In the genomic region with DNA sequence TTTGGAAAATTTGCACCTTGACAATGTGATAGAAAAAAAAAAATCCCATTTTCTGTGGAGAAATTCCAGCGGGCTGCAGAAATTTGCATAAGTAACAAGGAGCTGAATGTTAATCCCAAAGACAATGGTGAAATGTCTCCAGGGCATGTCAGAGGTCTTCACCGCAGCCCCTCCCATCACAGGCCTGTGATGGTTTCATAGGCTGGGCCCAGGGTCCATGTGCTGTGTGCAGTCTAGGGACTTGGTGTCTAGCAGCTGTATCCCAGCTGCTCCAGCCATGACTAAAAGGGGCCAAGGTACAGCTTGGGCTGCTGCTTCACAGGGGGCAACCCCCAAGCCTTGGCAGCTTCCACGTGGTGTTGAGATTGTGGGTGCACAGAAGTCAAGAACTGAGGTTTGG, we compare ENCODE assay signal across 19 cellular contexts.
DNase-seq lines count a peak whose midpoint lies in the region; ATAC-seq and TF ChIP-seq lines count a peak whose summit lies in the region.
"Had no signal": no experiment of that assay in that cellular context is flagged by ENCODE, and none has a peak within 500 bp of the region (broad histone marks: within the 10 kb centered on the region; RNA-seq: fewer than 3 reads in every experiment).

No MANE protein-coding gene starts in this region.

- no peak overlapping the region for H3K56ac ChIP-seq in mesendoderm (ENCODE audit: low read length)

- TF ChIP-seq POLR2A in thyroid gland (IDR thresholded peaks at IDR 0.05) (no peak), gastrocnemius medialis (IDR thresholded peaks at IDR 0.05) (no peak)

- no peaks in the 10 kb centered on the region for H3K79me1 ChIP-seq in mesendoderm (ENCODE audit: low read length)

- H3K27me3 Mint-ChIP-seq in activated CD4-positive, alpha-beta T cell treated with anti-CD3 and anti-CD28 coated beads, Interleukin-2, amount 10 ng/mL, durations not matched to agents 24 days and 14 days = no peaks in the 10 kb centered on the region
- H3K27me3 Mint-ChIP-seq: B cell; CD4-positive, CD25-positive, alpha-beta regulatory T cell had no signal

- H3K79me2 ChIP-seq in mesendoderm (ENCODE audit: control insufficient read depth, insufficient read depth, low read length) = no peaks in the 10 kb centered on the region

- peak; percentile 30 for DNase-seq in activated CD4-positive, alpha-beta T cell treated with anti-CD3 and anti-CD28 coated beads, Interleukin-2, amount 10 ng/mL, durations not matched to agents 24 days and 14 days
- no peak for DNase-seq in activated CD4-positive, alpha-beta T cell treated with anti-CD3 and anti-CD28 coated beads for 4 hours
- peak; percentile 49 for DNase-seq in mesendoderm
- no peak for DNase-seq in thyroid gland
- no peak for DNase-seq in gastrocnemius medialis
- no peak for DNase-seq in hypothalamus (lab: John Stamatoyannopoulos, UW)
- DNase-seq: Caco-2; CD4-positive, CD25-positive, alpha-beta regulatory T cell; CD8-positive, alpha-beta T cell; DMS153; DND-41; GDM1; H9 had no signal

- in situ Hi-C loops in gastrocnemius medialis (cut with MboI; ENCODE audit: low sequenced_read_pairs in 4 of 4) = no loop called here

- H3K27ac ChIP-seq in mesendoderm (ENCODE audit: low read depth, low read length) = no peak overlapping the region
- peak overlapping the region in 2 of 3 donors; percentile 84 to 98 for H3K27ac ChIP-seq in thyroid gland
- no peak overlapping the region for H3K27ac ChIP-seq in gastrocnemius medialis
- H3K27ac ChIP-seq: 22Rv1, BLaER1, C4-2B had no signal

- peaks cover under 1% of the 10 kb centered on the region for H3K4me1 ChIP-seq in mesendoderm (ENCODE audit: control insufficient read depth, low read depth, low read length)
- peaks cover 17 to 27% of the 10 kb centered on the region in 2 donors for H3K4me1 ChIP-seq in thyroid gland
- peaks cover 21 to 25% of the 10 kb centered on the region in 2 donors for H3K4me1 ChIP-seq in gastrocnemius medialis
- H3K4me1 ChIP-seq: BLaER1 had no signal

- H2BK120ac ChIP-seq in mesendoderm (ENCODE audit: low read depth, low read length) = no peak overlapping the region

- no peak overlapping the region for H2AK5ac ChIP-seq in mesendoderm (ENCODE audit: low read length)

- H3K4me3 ChIP-seq in mesendoderm (ENCODE audit: low read length) (no peak overlapping the region), thyroid gland (replicated peaks in 1 of 3) (no peak overlapping the region), gastrocnemius medialis (no peak overlapping the region)
- H3K4me3 ChIP-seq: BLaER1, GM12878, GM23338 had no signal

- no peak overlapping the region for H3K4me3 Mint-ChIP-seq in activated CD4-positive, alpha-beta T cell treated with anti-CD3 and anti-CD28 coated beads, Interleukin-2, amount 10 ng/mL, durations not matched to agents 24 days and 14 days
- H3K4me3 Mint-ChIP-seq: B cell; CD4-positive, CD25-positive, alpha-beta regulatory T cell; CD8-positive, alpha-beta T cell; GM23338; H9 had no signal

- no peak overlapping the region for H3K18ac ChIP-seq in mesendoderm (ENCODE audit: low read length)

- H3K27me3 ChIP-seq in mesendoderm (ENCODE audit: insufficient read depth, low read length, poor library complexity) (no peaks in the 10 kb centered on the region), thyroid gland (no peaks in the 10 kb centered on the region), gastrocnemius medialis (no peaks in the 10 kb centered on the region)
- H3K27me3 ChIP-seq: BLaER1 had no signal

- no peaks in the 10 kb centered on the region for H3K4me1 Mint-ChIP-seq in activated CD4-positive, alpha-beta T cell treated with anti-CD3 and anti-CD28 coated beads, Interleukin-2, amount 10 ng/mL, durations not matched to agents 24 days and 14 days
- H3K4me1 Mint-ChIP-seq: B cell; CD4-positive, CD25-positive, alpha-beta regulatory T cell had no signal

- H3K23ac ChIP-seq in mesendoderm (ENCODE audit: low read length) = no peak overlapping the region

- no peak overlapping the region for H2BK5ac ChIP-seq in mesendoderm (ENCODE audit: low read length)

- intact Hi-C loops in activated CD4-positive, alpha-beta T cell treated with anti-CD3 and anti-CD28 coated beads, Interleukin-2, amount 10 ng/mL, durations not matched to agents 24 days and 14 days (cut with micrococcal nuclease) = no loop called here
- intact Hi-C loops in thyroid gland (cut with DNase I) = no loop called here
- intact Hi-C loops in gastrocnemius medialis (cut with DNase I; ENCODE audit: low total_unique reads) = no loop called here

- peaks cover 14% of the 10 kb centered on the region for H3K36me3 Mint-ChIP-seq in activated CD4-positive, alpha-beta T cell treated with anti-CD3 and anti-CD28 coated beads, Interleukin-2, amount 10 ng/mL, durations not matched to agents 24 days and 14 days (ENCODE audit: low read depth)
- H3K36me3 Mint-ChIP-seq: CD4-positive, CD25-positive, alpha-beta regulatory T cell had no signal

- H2BK15ac ChIP-seq in mesendoderm (replicated peaks; ENCODE audit: low read depth) = no peak overlapping the region

- H4K8ac ChIP-seq in mesendoderm (ENCODE audit: low read depth, low read length) = no peak overlapping the region

- TF ChIP-seq CTCF in thyroid gland (IDR thresholded peaks at IDR 0.05) (no peak), gastrocnemius medialis (IDR thresholded peaks at IDR 0.05 in 4 of 5, conservative IDR thresholded peaks at IDR 0.05 in 1 of 5) (no peak)

- no CpG with 5 or more reads among the region's 3 CpGs for WGBS in mesendoderm (ENCODE audit: extremely low coverage, insufficient coverage, low lambda C conversion rate)
- 64 to 95% methylated on average over 3 of the region's 3 CpGs for WGBS in thyroid gland, 2 donors

- no peak overlapping the region for H4K5ac ChIP-seq in mesendoderm (ENCODE audit: low read length)

- no peak overlapping the region for H3K27ac Mint-ChIP-seq in activated CD4-positive, alpha-beta T cell treated with anti-CD3 and anti-CD28 coated beads, Interleukin-2, amount 10 ng/mL, durations not matched to agents 24 days and 14 days
- H3K27ac Mint-ChIP-seq: B cell; CD4-positive, CD25-positive, alpha-beta regulatory T cell; CD8-positive, alpha-beta T cell; GM23338 had no signal

- H3K9me3 ChIP-seq in thyroid gland (no peaks in the 10 kb centered on the region), gastrocnemius medialis (no peaks in the 10 kb centered on the region)
- H3K9me3 ChIP-seq: BLaER1, Caco-2 had no signal

- no peak overlapping the region for H3K9ac ChIP-seq in mesendoderm (ENCODE audit: low read length)
- H3K9ac ChIP-seq: BLaER1 had no signal

- H3K36me3 ChIP-seq in mesendoderm (ENCODE audit: control insufficient read depth, insufficient read depth, low read length) (peaks cover 2% of the 10 kb centered on the region), thyroid gland (no peaks in the 10 kb centered on the region), gastrocnemius medialis (peaks cover 0 to 3% of the 10 kb centered on the region in 2 donors)

- H3K4me2 ChIP-seq in mesendoderm (ENCODE audit: low read length) = no peak overlapping the region
- H3K4me2 ChIP-seq: BLaER1, GM23338 had no signal

- ATAC-seq in gastrocnemius medialis = no peak
- ATAC-seq: CD8-positive, alpha-beta T cell; GM12878; GM23338 had no signal

- H3K4ac ChIP-seq in mesendoderm (ENCODE audit: low read depth, low read length) = no peak overlapping the region

- no peaks in the 10 kb centered on the region for H3K9me3 Mint-ChIP-seq in activated CD4-positive, alpha-beta T cell treated with anti-CD3 and anti-CD28 coated beads, Interleukin-2, amount 10 ng/mL, durations not matched to agents 24 days and 14 days
- H3K9me3 Mint-ChIP-seq: CD8-positive, alpha-beta T cell; GM23338; H9 had no signal

Comparison
In these comparisons a context has a peak if more than half of its experiments do, and no peak if none do; other contexts are left out.
1. DNase-seq: peak in activated CD4-positive, alpha-beta T cell treated with anti-CD3 and anti-CD28 coated beads, Interleukin-2, amount 10 ng/mL, durations not matched to agents 24 days and 14 days (single experiment) and mesendoderm (single experiment); none in activated CD4-positive, alpha-beta T cell treated with anti-CD3 and anti-CD28 coated beads for 4 hours (0 of 2), thyroid gland (0 of 2), gastrocnemius medialis (0 of 2) and hypothalamus (0 of 51).
2. H3K27ac ChIP-seq: peak in thyroid gland (2 of 3); none in mesendoderm (single experiment) and gastrocnemius medialis (0 of 4).